Comparison of ENCODE assay signal across 20 cellular contexts in the genomic region with DNA sequence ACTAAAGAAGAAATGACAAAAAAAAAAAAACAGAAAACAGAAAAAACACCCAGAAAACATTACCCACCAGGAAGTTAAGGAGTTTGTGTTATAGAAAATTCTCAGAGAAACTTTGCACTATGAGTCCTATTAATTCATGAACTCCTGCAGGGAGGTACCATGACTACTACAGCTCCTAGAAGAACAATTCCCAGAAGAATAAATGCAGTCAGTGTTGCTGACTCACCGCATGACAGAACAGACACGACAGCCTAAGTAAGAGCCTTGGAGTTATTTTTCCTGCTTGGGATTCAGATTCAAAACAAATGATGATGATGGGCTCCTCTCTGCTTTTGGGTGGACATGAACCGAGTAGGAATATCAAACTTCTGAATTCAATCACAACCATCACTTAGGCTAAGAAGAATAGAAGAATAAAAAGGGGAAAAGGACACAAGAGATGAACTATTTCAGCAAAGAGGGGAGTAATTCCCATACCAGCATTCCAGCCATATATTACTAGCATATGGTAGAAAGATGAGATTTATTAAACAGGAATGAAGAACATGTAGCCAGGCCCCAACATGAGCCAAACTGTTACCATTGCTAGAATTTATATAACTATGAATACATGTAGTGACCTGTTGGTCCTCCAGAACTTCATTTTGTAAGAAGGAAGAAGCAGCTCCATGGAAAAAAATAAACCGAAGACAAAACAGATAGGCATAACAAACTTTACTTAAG.
DNase-seq lines count a peak whose midpoint lies in the region; ATAC-seq and TF ChIP-seq lines count a peak whose summit lies in the region.
"Had no signal": no experiment of that assay in that cellular context is flagged by ENCODE, and none has a peak within 500 bp of the region (broad histone marks: within the 10 kb centered on the region; RNA-seq: fewer than 3 reads in every experiment).

No MANE protein-coding gene starts in this region.

- CTCF ChIA-PET in MCF 10A (lab: Yijun Ruan, JAX): no interaction called here

- TF ChIP-seq CTCF in MCF 10A (IDR thresholded peaks at IDR 0.05; ENCODE audit: unreplicated experiment) (no peak), breast epithelium (IDR thresholded peaks at IDR 0.05) (no peak), brain (conservative IDR thresholded peaks at IDR 0.05) (no peak)

- H3K27ac ChIP-seq in breast epithelium: no peak overlapping the region
- H3K27ac ChIP-seq: cardiac muscle cell, neutrophil, spleen had no signal

- intact Hi-C loops in MCF 10A (cut with micrococcal nuclease): no loop called here
- intact Hi-C loops in breast epithelium (cut with DNase I; ENCODE audit: low total_unique reads): no loop called here

- H3K4me1 Mint-ChIP-seq in MCF 10A (ENCODE audit: insufficient read depth, unreplicated experiment) (peaks cover 5% of the 10 kb centered on the region), brain (peaks cover 14% of the 10 kb centered on the region)
- no peaks in the 10 kb centered on the region for H3K4me1 Mint-ChIP-seq in activated T-helper 17 cell treated with anti-CD3 and anti-CD28 coated beads, Interleukin-2, amount 50 U/mL, for 72 hours

- no peaks in the 10 kb centered on the region for H3K36me3 ChIP-seq in breast epithelium
- H3K36me3 ChIP-seq: cardiac muscle cell, neutrophil, spleen had no signal

- H3K9me3 Mint-ChIP-seq in MCF 10A (ENCODE audit: unreplicated experiment) (no peaks in the 10 kb centered on the region), brain (peaks cover 5 to 17% (median 12%) of the 10 kb centered on the region in 5 experiments)
- H3K9me3 Mint-ChIP-seq in activated T-helper 17 cell treated with anti-CD3 and anti-CD28 coated beads, Interleukin-2, amount 50 U/mL, for 72 hours: peaks cover 5% of the 10 kb centered on the region

- no peak overlapping the region for H3K4me3 ChIP-seq in breast epithelium
- H3K4me3 ChIP-seq: cardiac muscle cell, spleen had no signal

- BruUV-seq in MCF 10A (replicated peaks; lab: Mats Ljungman, UMichigan): no TSS peak

- H3K4me1 ChIP-seq in breast epithelium: no peaks in the 10 kb centered on the region
- H3K4me1 ChIP-seq: spleen had no signal

- TF ChIP-seq POLR2A in breast epithelium (IDR thresholded peaks at IDR 0.05): no peak

- POLR2A ChIA-PET in MCF 10A (lab: Yijun Ruan, JAX): no interaction called here

- H3K4me3 Mint-ChIP-seq in MCF 10A (ENCODE audit: unreplicated experiment): no peak overlapping the region
- peak overlapping the region in 1 of 5 experiments; percentile 16 for H3K4me3 Mint-ChIP-seq in brain
- no peak overlapping the region for H3K4me3 Mint-ChIP-seq in activated T-helper 17 cell treated with anti-CD3 and anti-CD28 coated beads, Interleukin-2, amount 50 U/mL, for 72 hours

- H3K27me3 ChIP-seq in breast epithelium: no peaks in the 10 kb centered on the region
- H3K27me3 ChIP-seq: cardiac muscle cell, neutrophil, spleen had no signal

- H3K27me3 Mint-ChIP-seq in MCF 10A (ENCODE audit: insufficient read depth, unreplicated experiment) (peaks cover 40% of the 10 kb centered on the region), brain (no peaks in the 10 kb centered on the region)
- H3K27me3 Mint-ChIP-seq in activated T-helper 17 cell treated with anti-CD3 and anti-CD28 coated beads, Interleukin-2, amount 50 U/mL, for 72 hours: no peaks in the 10 kb centered on the region

- DNase-seq in MCF 10A (ENCODE audit: unreplicated experiment) (peak; percentile 15), breast epithelium (ENCODE audit: low spot score in 2 of 2) (no peak), foreskin melanocyte (peak; percentile 52), NCI-H2029 (lab: John Stamatoyannopoulos, UW) (no peak)
- no peak for DNase-seq in activated T-cell treated with anti-CD3 and anti-CD28 coated beads, Interleukin-2, amount 50 U/mL, for 1 hour
- DNase-seq: 8988T; activated CD4-positive, alpha-beta T cell treated with anti-CD3 and anti-CD28 coated beads, Interleukin-2, amount 50 U/mL, for 4 hours; Calu3; hypothalamus; Karpas-422; NCI-H187 treated with DMSO at 0.1 percent for 48 hours; NCI-H526 treated with DMSO at 0.1 percent for 48 hours; RPMI8226; spleen had no signal

- peaks cover 0 to 2% of the 10 kb centered on the region in 2 donors for H3K9me3 ChIP-seq in breast epithelium
- H3K9me3 ChIP-seq: neutrophil had no signal

- H3K27ac Mint-ChIP-seq in MCF 10A (ENCODE audit: low read depth, unreplicated experiment) (no peak overlapping the region), brain (peak overlapping the region; percentile 27 to 82 (median 76))
- H3K27ac Mint-ChIP-seq in activated T-helper 17 cell treated with anti-CD3 and anti-CD28 coated beads, Interleukin-2, amount 50 U/mL, for 72 hours: no peak overlapping the region

- no peaks in the 10 kb centered on the region for H3K36me3 Mint-ChIP-seq in MCF 10A (ENCODE audit: insufficient read depth, unreplicated experiment)
- H3K36me3 Mint-ChIP-seq in brain: no peaks in the 10 kb centered on the region
- H3K36me3 Mint-ChIP-seq in activated T-helper 17 cell treated with anti-CD3 and anti-CD28 coated beads, Interleukin-2, amount 50 U/mL, for 72 hours (ENCODE audit: low read depth): no peaks in the 10 kb centered on the region

- ATAC-seq in HG03354 (IDR thresholded peaks at IDR 0.05; ENCODE audit: poor library complexity, severe bottlenecking, unreplicated experiment): no peak
- ATAC-seq in activated T-helper 17 cell treated with anti-CD3 and anti-CD28 coated beads, Interleukin-2, amount 50 U/mL, for 72 hours (replicated peaks): no peak
- ATAC-seq: HCT116 had no signal

Comparison
In these comparisons a context has a peak if more than half of its experiments do, and no peak if none do; other contexts are left out.
1. DNase-seq: peak in MCF 10A (single experiment) and foreskin melanocyte (single experiment); none in breast epithelium (0 of 2), activated T-cell treated with anti-CD3 and anti-CD28 coated beads, Interleukin-2, amount 50 U/mL, for 1 hour (single experiment) and NCI-H2029 (single experiment).
2. H3K27ac Mint-ChIP-seq: peak in brain (5 of 5); none in MCF 10A (single experiment) and activated T-helper 17 cell treated with anti-CD3 and anti-CD28 coated beads, Interleukin-2, amount 50 U/mL, for 72 hours (single experiment).